Comparison of ENCODE assay signal across 1 cellular context in the genomic region with DNA sequence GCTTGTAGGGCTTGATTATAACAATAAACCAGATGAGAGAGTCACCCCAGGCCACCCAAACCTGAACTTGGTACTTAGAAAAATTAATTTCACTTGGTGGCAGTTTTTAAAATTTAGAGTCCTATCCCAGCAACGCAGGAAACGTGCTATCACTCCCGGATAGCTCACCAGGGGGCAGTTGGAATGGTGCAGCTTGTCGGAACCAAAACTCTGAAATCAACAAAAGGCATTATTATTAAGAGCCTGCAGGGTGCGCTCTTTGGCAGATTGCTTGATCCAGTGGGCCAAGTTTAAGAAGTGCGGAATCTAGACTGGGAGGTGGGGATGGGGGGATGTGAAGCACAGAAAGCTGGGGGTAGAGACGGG.
A peak's percentile ranks its signal among the peaks of the same experiment; 100 is the strongest.
TF ChIP-seq lines count a peak whose summit lies in the region.

No MANE protein-coding gene starts in this region.

TF ChIP-seq in neural cell, 6 proteins besides CTCF, POLR2A, EP300 and RAD21 (continued from another document):
- TF ChIP-seq, protein P1, sequence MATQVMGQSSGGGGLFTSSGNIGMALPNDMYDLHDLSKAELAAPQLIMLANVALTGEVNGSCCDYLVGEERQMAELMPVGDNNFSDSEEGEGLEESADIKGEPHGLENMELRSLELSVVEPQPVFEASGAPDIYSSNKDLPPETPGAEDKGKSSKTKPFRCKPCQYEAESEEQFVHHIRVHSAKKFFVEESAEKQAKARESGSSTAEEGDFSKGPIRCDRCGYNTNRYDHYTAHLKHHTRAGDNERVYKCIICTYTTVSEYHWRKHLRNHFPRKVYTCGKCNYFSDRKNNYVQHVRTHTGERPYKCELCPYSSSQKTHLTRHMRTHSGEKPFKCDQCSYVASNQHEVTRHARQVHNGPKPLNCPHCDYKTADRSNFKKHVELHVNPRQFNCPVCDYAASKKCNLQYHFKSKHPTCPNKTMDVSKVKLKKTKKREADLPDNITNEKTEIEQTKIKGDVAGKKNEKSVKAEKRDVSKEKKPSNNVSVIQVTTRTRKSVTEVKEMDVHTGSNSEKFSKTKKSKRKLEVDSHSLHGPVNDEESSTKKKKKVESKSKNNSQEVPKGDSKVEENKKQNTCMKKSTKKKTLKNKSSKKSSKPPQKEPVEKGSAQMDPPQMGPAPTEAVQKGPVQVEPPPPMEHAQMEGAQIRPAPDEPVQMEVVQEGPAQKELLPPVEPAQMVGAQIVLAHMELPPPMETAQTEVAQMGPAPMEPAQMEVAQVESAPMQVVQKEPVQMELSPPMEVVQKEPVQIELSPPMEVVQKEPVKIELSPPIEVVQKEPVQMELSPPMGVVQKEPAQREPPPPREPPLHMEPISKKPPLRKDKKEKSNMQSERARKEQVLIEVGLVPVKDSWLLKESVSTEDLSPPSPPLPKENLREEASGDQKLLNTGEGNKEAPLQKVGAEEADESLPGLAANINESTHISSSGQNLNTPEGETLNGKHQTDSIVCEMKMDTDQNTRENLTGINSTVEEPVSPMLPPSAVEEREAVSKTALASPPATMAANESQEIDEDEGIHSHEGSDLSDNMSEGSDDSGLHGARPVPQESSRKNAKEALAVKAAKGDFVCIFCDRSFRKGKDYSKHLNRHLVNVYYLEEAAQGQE (IDR thresholded peaks at IDR 0.05; ENCODE audit: borderline replicate concordance), result no peak
- TF ChIP-seq EZH2 (IDR thresholded peaks at IDR 0.05; ENCODE audit: borderline replicate concordance, insufficient read depth, low read length, poor library complexity, severe bottlenecking) (no peak), POLR2AphosphoS5 (IDR thresholded peaks at IDR 0.05) (no peak), SMC3 (conservative IDR thresholded peaks at IDR 0.05; ENCODE audit: poor library complexity) (peak; percentile 69), MXI1 (conservative IDR thresholded peaks at IDR 0.05; ENCODE audit: poor library complexity, severe bottlenecking) (no peak)
